ENCODE assay signal across 8 cellular contexts in the genomic region with DNA sequence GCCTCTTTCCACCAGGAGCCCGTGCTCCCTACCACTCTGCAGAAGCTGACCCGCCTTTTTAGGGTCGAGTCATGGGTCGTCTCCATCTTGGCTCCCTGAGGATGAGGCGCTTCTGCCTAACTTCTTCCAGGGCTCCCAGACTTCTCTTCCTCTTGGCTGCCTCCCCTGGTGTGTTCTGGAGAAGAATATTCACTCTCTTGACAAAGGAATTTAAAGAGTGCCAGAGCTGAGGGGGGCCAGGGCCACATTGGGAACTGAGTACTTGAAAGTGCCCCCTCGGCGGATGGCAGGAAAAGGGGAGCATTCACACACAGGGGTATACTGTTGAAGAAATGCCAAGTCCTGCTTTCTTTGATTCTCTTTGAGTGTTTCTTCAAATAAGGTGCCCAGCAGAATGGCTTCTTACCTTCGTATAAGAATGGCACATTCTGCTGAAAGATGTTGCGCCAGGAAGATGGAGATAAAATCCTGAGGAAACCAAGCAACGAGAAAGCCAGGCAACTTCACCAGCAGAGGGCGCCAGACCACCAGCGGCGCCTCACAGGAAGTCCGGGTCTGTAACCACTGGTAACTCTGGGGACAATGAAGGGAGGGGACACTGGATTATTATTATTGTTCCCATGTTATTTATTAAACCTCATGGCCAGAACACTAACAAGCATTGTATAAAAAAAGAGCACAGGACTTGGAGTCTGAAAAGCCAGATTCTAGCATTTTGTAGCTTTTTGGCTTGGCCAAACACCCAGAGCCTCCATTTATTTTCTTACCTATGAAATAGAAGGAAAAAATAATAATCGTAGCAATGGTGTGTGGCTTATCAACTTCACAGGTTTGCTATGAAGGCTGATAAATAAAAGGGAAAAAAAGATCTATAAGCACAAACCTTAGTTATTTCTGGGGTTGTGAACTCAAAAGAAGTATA.
A peak's percentile ranks its signal among the peaks of the same experiment; 100 is the strongest.
DNase-seq lines count a peak whose midpoint lies in the region; ATAC-seq and TF ChIP-seq lines count a peak whose summit lies in the region.

No MANE protein-coding gene starts in this region.

- intact Hi-C loops in ascending aorta (cut with DNase I): no loop called here

- ATAC-seq in GM21515 (IDR thresholded peaks at IDR 0.05; ENCODE audit: unreplicated experiment) (peak; percentile 80), T-helper 17 cell (peak; percentile 44)

- no peaks in the 10 kb centered on the region for H3K27me3 Mint-ChIP-seq in T-helper 17 cell

- H3K4me1 ChIP-seq in DOHH2 (ENCODE audit: control insufficient read depth, low read length) (peaks cover 24% of the 10 kb centered on the region), ascending aorta (no peaks in the 10 kb centered on the region)

- no peak overlapping the region for H3K4me3 ChIP-seq in DOHH2 (ENCODE audit: low read length)
- H3K4me3 ChIP-seq in ascending aorta: no peak overlapping the region

- DNase-seq in HuH-7 (ENCODE audit: low spot score): peak; percentile 65
- peak; percentile 49 to 62 (median 55) for DNase-seq in T-helper 17 cell
- DNase-seq in ascending aorta (ENCODE audit: low spot score in 2 of 2): no peak
- DNase-seq in iris pigment epithelial cell (ENCODE audit: low read depth): peak; percentile 52
- DNase-seq in stimulated activated CD4-positive, alpha-beta T cell treated with anti-CD3 and anti-CD28 coated beads, TNF-alpha, amount 100 ng/mL, for 24 hours (ENCODE audit: low read depth in 3 of 3): peak; percentile 50 to 71 (median 58)
- DNase-seq in NCI-H1930 (lab: John Stamatoyannopoulos, UW): no peak

- H3K27ac Mint-ChIP-seq in T-helper 17 cell: peak overlapping the region; percentile 68

- H3K9me3 ChIP-seq in DOHH2 (ENCODE audit: control insufficient read depth, insufficient read depth, low read length): peaks cover 10% of the 10 kb centered on the region; the same call in 1 of the 2 replicates
- H3K9me3 ChIP-seq in T-helper 17 cell (ENCODE audit: control insufficient read depth, low read length, poor library complexity, severe bottlenecking): no peaks in the 10 kb centered on the region
- H3K9me3 ChIP-seq in ascending aorta: peaks cover 0 to 4% of the 10 kb centered on the region in 2 donors

- no peak overlapping the region for H3K4me2 ChIP-seq in DOHH2 (ENCODE audit: low read length)

- H3K4me3 Mint-ChIP-seq in T-helper 17 cell: no peak overlapping the region

- H3K36me3 ChIP-seq in DOHH2 (ENCODE audit: control insufficient read depth, low read length) (no peaks in the 10 kb centered on the region), ascending aorta (no peaks in the 10 kb centered on the region)

- H3K4me1 Mint-ChIP-seq in T-helper 17 cell: peaks cover 18% of the 10 kb centered on the region

- H4K20me1 ChIP-seq in DOHH2 (ENCODE audit: control insufficient read depth, insufficient read depth, low read depth, low read length): no peaks in the 10 kb centered on the region

- H3F3A ChIP-seq in DOHH2 (ENCODE audit: control insufficient read depth, insufficient read depth): no peaks in the 10 kb centered on the region

- no peaks in the 10 kb centered on the region for H3K79me2 ChIP-seq in DOHH2 (ENCODE audit: control insufficient read depth, low read length)

- H3K9me2 ChIP-seq in DOHH2 (replicated peaks; ENCODE audit: control insufficient read depth, low read length): no peaks in the 10 kb centered on the region

- peak; percentile 91 for TF ChIP-seq CTCF in DOHH2 (IDR thresholded peaks at IDR 0.05; ENCODE audit: low read depth, low read length, poor library complexity, severe bottlenecking)
- TF ChIP-seq CTCF in ascending aorta (IDR thresholded peaks at IDR 0.05): peak in 2 of 3 experiments; percentile 16 to 39

- no peaks in the 10 kb centered on the region for H3K36me3 Mint-ChIP-seq in T-helper 17 cell (ENCODE audit: low read depth)

- H3K27me3 ChIP-seq in DOHH2 (ENCODE audit: control insufficient read depth, low read length): no peaks in the 10 kb centered on the region
- no peaks in the 10 kb centered on the region for H3K27me3 ChIP-seq in ascending aorta

- H3K27ac ChIP-seq in DOHH2 (ENCODE audit: low read depth, low read length) (no peak overlapping the region), ascending aorta (no peak overlapping the region)

Comparison
In these comparisons a context has a peak if more than half of its experiments do, and no peak if none do; other contexts are left out.
1. DNase-seq: peak in HuH-7 (single experiment), T-helper 17 cell (3 of 3), iris pigment epithelial cell (single experiment) and stimulated activated CD4-positive, alpha-beta T cell treated with anti-CD3 and anti-CD28 coated beads, TNF-alpha, amount 100 ng/mL, for 24 hours (3 of 3); none in ascending aorta (0 of 2) and NCI-H1930 (0 of 2).